In genomic region chr3:57953541-57953940, GRCh38 we compare ENCODE assay signal across 20 cellular contexts. TPM values are rescaled to one million over a fixed set of nuclear protein-coding genes. Genes with fewer than 3 reads are reported as not detected.
DNase-seq lines count a peak whose midpoint lies in the region; ATAC-seq and TF ChIP-seq lines count a peak whose summit lies in the region.
"Had no signal": no experiment of that assay in that cellular context is flagged by ENCODE, and none has a peak within 500 bp of the region (broad histone marks: within the 10 kb centered on the region; RNA-seq: fewer than 3 reads in every experiment).

No MANE protein-coding gene starts in this region.

- DNase-seq in left ventricle myocardium inferior (no peak), Right ventricle myocardium inferior (ENCODE audit: missing footprints) (no peak), esophagus squamous epithelium (lab: John Stamatoyannopoulos, UW) (no peak), psoas muscle (no peak), vagina (ENCODE audit: extremely low spot score in 2 of 2) (no peak), glutamatergic neuron (no peak)
- DNase-seq in activated naive CD4-positive, alpha-beta T cell (lab: John Stamatoyannopoulos, UW) = no peak
- DNase-seq: activated CD4-positive, CD25-positive, alpha-beta regulatory T cell; activated naive CD8-positive, alpha-beta T cell treated with anti-CD3 and anti-CD28 coated beads, Interleukin-2, amount 50 U/mL, for 24 hours; CD8-positive, alpha-beta memory T cell; central memory CD4-positive, alpha-beta T cell; DMS79 treated with DMSO at 0.1 percent for 48 hours; NCI-H146; NCI-H226; NK-92 treated with Interleukin-12 subunit alpha and Interleukin-12 subunit beta, amount 100 ng/mL, for 24 hours; SHP77 treated with DMSO at 0.1 percent for 48 hours had no signal

- TF ChIP-seq CTCF in left ventricle myocardium inferior (IDR thresholded peaks at IDR 0.05; ENCODE audit: borderline replicate concordance) = no peak
- no peak for TF ChIP-seq CTCF in esophagus squamous epithelium (IDR thresholded peaks at IDR 0.05)
- no peak for TF ChIP-seq CTCF in psoas muscle (IDR thresholded peaks at IDR 0.05)
- TF ChIP-seq CTCF in vagina (IDR thresholded peaks at IDR 0.05) = no peak
- no peak for TF ChIP-seq CTCF in glutamatergic neuron (IDR thresholded peaks at IDR 0.05; ENCODE audit: partially characterized antibody, unreplicated experiment)

- H3K9me3 ChIP-seq in left ventricle myocardium inferior (replicated peaks) = no peaks in the 10 kb centered on the region
- no peaks in the 10 kb centered on the region for H3K9me3 ChIP-seq in esophagus squamous epithelium
- H3K9me3 ChIP-seq in psoas muscle = no peaks in the 10 kb centered on the region
- no peaks in the 10 kb centered on the region for H3K9me3 ChIP-seq in vagina
- H3K9me3 ChIP-seq: HAP-1 had no signal

- H3K4me3 Mint-ChIP-seq in glutamatergic neuron (ENCODE audit: unreplicated experiment) = no peak overlapping the region
- H3K4me3 Mint-ChIP-seq: activated naive CD8-positive, alpha-beta T cell treated with anti-CD3 and anti-CD28 coated beads, Interleukin-2, amount 50 U/mL, for 24 hours; CD8-positive, alpha-beta memory T cell; T-helper 1 cell treated with Interleukin-12 subunit alpha and Interleukin-12 subunit beta and Interleukin-4 antibody, amounts not matched to agents 30 μg/mL and 1 μg/mL, for 36 hours had no signal

- H3K4me1 ChIP-seq in left ventricle myocardium inferior (peaks cover 55% of the 10 kb centered on the region), esophagus squamous epithelium (peaks cover 25 to 70% (median 51%) of the 10 kb centered on the region in 3 donors), psoas muscle (peaks cover 21% of the 10 kb centered on the region), vagina (peaks cover 33% of the 10 kb centered on the region)
- H3K4me1 ChIP-seq: HAP-1 had no signal

- peaks cover 6% of the 10 kb centered on the region for H3K4me1 Mint-ChIP-seq in glutamatergic neuron (ENCODE audit: low read depth, unreplicated experiment)
- H3K4me1 Mint-ChIP-seq: CD8-positive, alpha-beta memory T cell had no signal

- H3K36me3 ChIP-seq in left ventricle myocardium inferior (no peaks in the 10 kb centered on the region), esophagus squamous epithelium (no peaks in the 10 kb centered on the region), psoas muscle (ENCODE audit: insufficient read depth in 1 of 2, low read depth in 1 of 2) (no peaks in the 10 kb centered on the region), vagina (no peaks in the 10 kb centered on the region)
- H3K36me3 ChIP-seq: HAP-1 had no signal

- no peaks in the 10 kb centered on the region for H3K36me3 Mint-ChIP-seq in glutamatergic neuron (ENCODE audit: unreplicated experiment)
- H3K36me3 Mint-ChIP-seq: CD8-positive, alpha-beta memory T cell had no signal

- H3K4me3 ChIP-seq in left ventricle myocardium inferior = no peak overlapping the region
- no peak overlapping the region for H3K4me3 ChIP-seq in esophagus squamous epithelium
- H3K4me3 ChIP-seq in psoas muscle = no peak overlapping the region
- H3K4me3 ChIP-seq in vagina = no peak overlapping the region
- H3K4me3 ChIP-seq: HAP-1 had no signal

- intact Hi-C loops in left ventricle myocardium inferior (cut with micrococcal nuclease) = no loop called here
- intact Hi-C loops in Right ventricle myocardium inferior (cut with DNase I) = loop anchor here (5.0 kb wide), 2 partner anchors 54 to 214 kb away; partner anchors contain the start of gene FLNB
- intact Hi-C loops in esophagus squamous epithelium (cut with DNase I) = no loop called here
- intact Hi-C loops in psoas muscle (cut with DNase I) = no loop called here
- intact Hi-C loops in vagina (cut with DNase I) = no loop called here

- ATAC-seq in Right ventricle myocardium inferior (no peak), psoas muscle (no peak), HG03025 (IDR thresholded peaks at IDR 0.05; ENCODE audit: low FRiP score, unreplicated experiment) (no peak)
- ATAC-seq: activated naive CD8-positive, alpha-beta T cell treated with anti-CD3 and anti-CD28 coated beads, Interleukin-2, amount 50 U/mL, for 24 hours had no signal

- no peak overlapping the region for H3K27ac Mint-ChIP-seq in glutamatergic neuron (ENCODE audit: unreplicated experiment)
- H3K27ac Mint-ChIP-seq: activated naive CD8-positive, alpha-beta T cell treated with anti-CD3 and anti-CD28 coated beads, Interleukin-2, amount 50 U/mL, for 24 hours; T-helper 1 cell treated with Interleukin-12 subunit alpha and Interleukin-12 subunit beta and Interleukin-4 antibody, amounts not matched to agents 30 μg/mL and 1 μg/mL, for 36 hours had no signal

- H3K9me3 Mint-ChIP-seq in glutamatergic neuron (ENCODE audit: unreplicated experiment) = peaks cover 3% of the 10 kb centered on the region
- H3K9me3 Mint-ChIP-seq: activated naive CD8-positive, alpha-beta T cell treated with anti-CD3 and anti-CD28 coated beads, Interleukin-2, amount 50 U/mL, for 24 hours; T-helper 1 cell treated with Interleukin-12 subunit alpha and Interleukin-12 subunit beta and Interleukin-4 antibody, amounts not matched to agents 30 μg/mL and 1 μg/mL, for 36 hours had no signal

- H3K27me3 ChIP-seq in left ventricle myocardium inferior (ENCODE audit: low read depth) = no peaks in the 10 kb centered on the region
- H3K27me3 ChIP-seq in esophagus squamous epithelium = no peaks in the 10 kb centered on the region
- H3K27me3 ChIP-seq in psoas muscle (ENCODE audit: insufficient read depth in 3 of 3, low read length in 2 of 3) = no peaks in the 10 kb centered on the region
- H3K27me3 ChIP-seq in vagina = no peaks in the 10 kb centered on the region

- TF ChIP-seq POLR2A in esophagus squamous epithelium (IDR thresholded peaks at IDR 0.05) = no peak
- TF ChIP-seq POLR2A in vagina (IDR thresholded peaks at IDR 0.05) = no peak

- peaks cover 3% of the 10 kb centered on the region for H3K27me3 Mint-ChIP-seq in glutamatergic neuron (ENCODE audit: unreplicated experiment)
- H3K27me3 Mint-ChIP-seq: activated naive CD8-positive, alpha-beta T cell treated with anti-CD3 and anti-CD28 coated beads, Interleukin-2, amount 50 U/mL, for 24 hours had no signal

- H3K27ac ChIP-seq in left ventricle myocardium inferior (replicated peaks) (peak overlapping the region; percentile 95), esophagus squamous epithelium (peak overlapping the region; percentile 38 to 93 (median 87)), psoas muscle (peak overlapping the region; percentile 74), vagina (peak overlapping the region; percentile 73)
- H3K27ac ChIP-seq: parathyroid adenoma had no signal

- 77 to 79% methylated on average over 3 to 4 of the region's 8 CpGs for WGBS in esophagus squamous epithelium, 2 donors
- WGBS in psoas muscle, 3 donors = 79 to 87% (median 84%) methylated on average over 8 of the region's 8 CpGs

RNA-seq across cellular contexts. Expression of gene FLNB, which starts 54.7 kb away (rescaled TPM):
- total RNA-seq in left ventricle myocardium inferior (34.8 TPM), Right ventricle myocardium inferior (32.1 TPM), esophagus squamous epithelium (10 to 100 TPM; 65.4 to 77.0 (median 71.5) TPM), psoas muscle (10 to 100 TPM; 11.6 to 17.9 (median 15.4) TPM), vagina (147 TPM), glutamatergic neuron (ENCODE audit: unreplicated experiment) (75.4 TPM)
- polyA plus RNA-seq in psoas muscle = 10 to 100 TPM in 2 of 3 donors, 1 to 10 TPM in 1; 6.4 to 14.7 (median 11.0) TPM
